ENCODE assay signal across 1 cellular context in the genomic region with DNA sequence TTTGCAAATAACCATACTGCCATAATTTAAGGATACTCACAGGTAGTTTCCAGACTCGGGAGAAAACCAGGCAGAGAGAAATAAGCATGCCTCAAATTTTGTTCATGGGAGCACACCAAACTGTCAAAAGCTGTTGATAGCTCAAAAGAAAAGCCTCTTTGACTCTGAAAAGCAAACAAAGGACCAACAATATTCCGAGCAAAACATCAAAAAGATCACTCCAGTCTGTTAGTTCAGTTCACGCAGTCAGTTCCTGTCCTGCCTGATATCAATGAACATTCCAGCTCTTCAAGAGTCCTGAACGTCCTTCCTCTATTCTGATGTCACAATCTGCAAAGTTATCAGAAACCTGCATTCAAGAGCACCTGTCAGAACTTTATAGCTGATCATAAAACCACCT.
TF ChIP-seq lines count a peak whose summit lies in the region.

No MANE protein-coding gene starts in this region.

TF ChIP-seq in HepG2, 621 proteins besides CTCF, POLR2A, EP300 and RAD21 (continued from another document):
- TF ChIP-seq, protein P1, sequence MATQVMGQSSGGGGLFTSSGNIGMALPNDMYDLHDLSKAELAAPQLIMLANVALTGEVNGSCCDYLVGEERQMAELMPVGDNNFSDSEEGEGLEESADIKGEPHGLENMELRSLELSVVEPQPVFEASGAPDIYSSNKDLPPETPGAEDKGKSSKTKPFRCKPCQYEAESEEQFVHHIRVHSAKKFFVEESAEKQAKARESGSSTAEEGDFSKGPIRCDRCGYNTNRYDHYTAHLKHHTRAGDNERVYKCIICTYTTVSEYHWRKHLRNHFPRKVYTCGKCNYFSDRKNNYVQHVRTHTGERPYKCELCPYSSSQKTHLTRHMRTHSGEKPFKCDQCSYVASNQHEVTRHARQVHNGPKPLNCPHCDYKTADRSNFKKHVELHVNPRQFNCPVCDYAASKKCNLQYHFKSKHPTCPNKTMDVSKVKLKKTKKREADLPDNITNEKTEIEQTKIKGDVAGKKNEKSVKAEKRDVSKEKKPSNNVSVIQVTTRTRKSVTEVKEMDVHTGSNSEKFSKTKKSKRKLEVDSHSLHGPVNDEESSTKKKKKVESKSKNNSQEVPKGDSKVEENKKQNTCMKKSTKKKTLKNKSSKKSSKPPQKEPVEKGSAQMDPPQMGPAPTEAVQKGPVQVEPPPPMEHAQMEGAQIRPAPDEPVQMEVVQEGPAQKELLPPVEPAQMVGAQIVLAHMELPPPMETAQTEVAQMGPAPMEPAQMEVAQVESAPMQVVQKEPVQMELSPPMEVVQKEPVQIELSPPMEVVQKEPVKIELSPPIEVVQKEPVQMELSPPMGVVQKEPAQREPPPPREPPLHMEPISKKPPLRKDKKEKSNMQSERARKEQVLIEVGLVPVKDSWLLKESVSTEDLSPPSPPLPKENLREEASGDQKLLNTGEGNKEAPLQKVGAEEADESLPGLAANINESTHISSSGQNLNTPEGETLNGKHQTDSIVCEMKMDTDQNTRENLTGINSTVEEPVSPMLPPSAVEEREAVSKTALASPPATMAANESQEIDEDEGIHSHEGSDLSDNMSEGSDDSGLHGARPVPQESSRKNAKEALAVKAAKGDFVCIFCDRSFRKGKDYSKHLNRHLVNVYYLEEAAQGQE (IDR thresholded peaks at IDR 0.05; ENCODE audit: borderline replicate concordance in 1 of 2, low read depth in 1 of 2, low read length in 2 of 2) = no peak
- no peak for TF ChIP-seq IKZF1 (IDR thresholded peaks at IDR 0.05)
